28 cellular contexts compared by ENCODE assay signal in genomic region chr16:89870440-89870839, GRCh38. TPM values are rescaled to one million over a fixed set of nuclear protein-coding genes. Genes with fewer than 3 reads are reported as not detected.
"Had no signal": no experiment of that assay in that cellular context is flagged by ENCODE, and none has a peak within 500 bp of the region (broad histone marks: within the 10 kb centered on the region; RNA-seq: fewer than 3 reads in every experiment).

No MANE protein-coding gene starts in this region.

- DNase-seq: dermis blood vessel endothelial cell; effector memory CD4-positive, alpha-beta T cell; erythroblast; esophagus squamous epithelium; foreskin melanocyte; glutamatergic neuron; heart right ventricle; hypothalamus; immature natural killer cell; left ventricle myocardium superior; lower lobe of right lung; nephron progenitor cell; occipital lobe; pancreas; retina; stimulated activated CD4-positive, alpha-beta T cell treated with anti-CD3 and anti-CD28 coated beads, Interleukin-12 subunit alpha, Interleukin-12 subunit beta, amount 100 ng/mL, for 4 hours; stimulated activated CD4-positive, alpha-beta T cell treated with anti-CD3 and anti-CD28 coated beads, Interleukin-1b, Interleukin-23, amount 100 ng/mL, for 48 hours; stimulated activated CD4-positive, alpha-beta T cell treated with anti-CD3 and anti-CD28 coated beads, Interleukin-4, amount 100 ng/mL, for 1 hour; stimulated activated CD8-positive, alpha-beta memory T cell treated with anti-CD3 and anti-CD28 coated beads, Interleukin-4, amount 100 ng/mL, for 48 hours; stimulated activated naive CD4-positive, alpha-beta T cell; stimulated activated naive CD8-positive, alpha-beta T cell treated with anti-CD3 and anti-CD28 coated beads, Interleukin-15, amount 100 ng/mL, for 72 hours; transverse colon; upper lobe of right lung; uterus had no signal

- H3K27ac ChIP-seq: coronary artery, esophagus squamous epithelium, heart right ventricle, lower lobe of right lung, pancreas, suprapubic skin, transverse colon, upper lobe of right lung, uterus had no signal

- H3K4me3 Mint-ChIP-seq: immature natural killer cell; nephron progenitor cell; stimulated activated naive CD8-positive, alpha-beta T cell treated with anti-CD3 and anti-CD28 coated beads, Interleukin-15, amount 100 ng/mL, for 72 hours had no signal

- H3K27me3 Mint-ChIP-seq: stimulated activated naive CD8-positive, alpha-beta T cell treated with anti-CD3 and anti-CD28 coated beads, Interleukin-15, amount 100 ng/mL, for 72 hours had no signal

- H3K4me3 ChIP-seq: coronary artery, esophagus squamous epithelium, heart right ventricle, lower lobe of right lung, pancreas, smooth muscle cell, suprapubic skin, transverse colon, upper lobe of right lung, uterus had no signal

- H3K36me3 ChIP-seq: pancreas, suprapubic skin, uterus had no signal

- H3K27me3 ChIP-seq: esophagus squamous epithelium, heart right ventricle, pancreas, suprapubic skin, transverse colon, upper lobe of right lung, uterus had no signal

- H3K27ac Mint-ChIP-seq: stimulated activated naive CD8-positive, alpha-beta T cell treated with anti-CD3 and anti-CD28 coated beads, Interleukin-15, amount 100 ng/mL, for 72 hours had no signal

- H3K9me3 ChIP-seq: pancreas, suprapubic skin, upper lobe of right lung had no signal

- ATAC-seq: heart right ventricle; left ventricle myocardium superior; lower lobe of right lung; pancreas; sciatic nerve; stimulated activated naive CD8-positive, alpha-beta T cell treated with anti-CD3 and anti-CD28 coated beads, Interleukin-15, amount 100 ng/mL, for 72 hours; upper lobe of right lung had no signal

- H3K4me2 ChIP-seq: smooth muscle cell had no signal

- H3K9me3 Mint-ChIP-seq: immature natural killer cell had no signal

RNA-seq across cellular contexts. Expression of gene TUBB3, which starts 52.7 kb away (rescaled TPM):
- polyA plus RNA-seq: immature natural killer cell had no signal
